8 cellular contexts compared by ENCODE assay signal in the genomic region with DNA sequence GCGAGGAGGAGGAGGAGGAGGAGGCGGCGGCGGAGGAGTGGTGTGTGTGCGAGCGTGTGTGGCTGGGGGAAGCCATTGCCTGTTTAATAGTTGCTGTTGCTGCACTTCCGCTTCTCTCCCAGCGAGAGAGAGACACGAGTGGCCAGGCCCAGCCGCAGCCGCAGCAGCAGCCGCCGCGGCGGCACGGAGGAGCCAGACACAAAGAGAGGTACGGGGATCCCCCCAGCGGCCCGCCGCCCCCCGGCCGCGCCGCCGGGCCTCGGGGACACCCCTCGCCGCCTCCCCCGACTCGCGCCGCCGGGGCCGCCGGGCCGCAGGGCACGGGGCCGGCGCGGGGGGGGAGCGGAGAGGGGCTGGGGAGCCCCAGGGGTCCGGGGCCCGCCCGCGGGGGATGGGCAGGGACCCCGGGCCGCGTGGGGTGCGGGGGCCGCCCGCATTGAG. TPM values are rescaled to one million over a fixed set of nuclear protein-coding genes. Genes with fewer than 3 reads are reported as not detected.
DNase-seq lines count a peak whose midpoint lies in the region; ATAC-seq and TF ChIP-seq lines count a peak whose summit lies in the region.

Gene UBE2E1 (plus strand): TSS at position 75 of the 441 bp plus-strand sequence. CDS start 1,315 bp downstream, outside the sequence.

- H3K9me3 ChIP-seq in colonic mucosa: no peaks in the 10 kb centered on the region

- H3K36me3 ChIP-seq in colonic mucosa: no peaks in the 10 kb centered on the region

- H3K4me1 ChIP-seq in colonic mucosa: peaks cover 5% of the 10 kb centered on the region

- no peak for TF ChIP-seq CTCF in colonic mucosa (IDR thresholded peaks at IDR 0.05)

- peak within 1 kb of the TSS; percentile 74 to 77 for H3K9ac ChIP-seq in colonic mucosa (ENCODE audit: low read depth in 2 of 2, low read length in 2 of 2)

- H3K27ac ChIP-seq in colonic mucosa: peak within 1 kb of the TSS; percentile 67

- peak; percentile 70 for ATAC-seq in HG02623 (IDR thresholded peaks at IDR 0.05; ENCODE audit: unreplicated experiment)

- H3K4me3 ChIP-seq in colonic mucosa: peak within 1 kb of the TSS; percentile 87

- no peaks in the 10 kb centered on the region for H3K27me3 ChIP-seq in colonic mucosa

- intact Hi-C loops in colonic mucosa (cut with DNase I): no loop called here

- DNase-seq in NCI-H2081 (lab: John Stamatoyannopoulos, UW) (peak; percentile 36 to 62), NCI-H2081 treated with DMSO at 0.1 percent for 48 hours (lab: John Stamatoyannopoulos, UW) (no peak), NCI-H146 treated with DMSO at 0.1 percent for 48 hours (lab: John Stamatoyannopoulos, UW; ENCODE audit: unreplicated experiment) (peak; percentile 42), colonic mucosa (peak; percentile 75), left kidney (ENCODE audit: low read depth, low spot score) (peak; percentile 88)
- peak; percentile 66 to 71 for DNase-seq in activated CD4-positive, alpha-beta T cell treated with anti-CD3 and anti-CD28 coated beads for 4 hours
- peak; percentile 43 to 48 for DNase-seq in stimulated activated CD4-positive, alpha-beta T cell treated with anti-CD3 and anti-CD28 coated beads, Interleukin-2, amount 100 ng/mL, for 48 hours

RNA-seq across cellular contexts. Expression of gene UBE2E1, which starts in this region (rescaled TPM):
- 10 to 100 TPM; 68.6 to 81.7 TPM for total RNA-seq in colonic mucosa
